In genomic region chr22:42262964-42263363, GRCh38 we compare ENCODE assay signal across 25 cellular contexts. TPM values are rescaled to one million over a fixed set of nuclear protein-coding genes. Genes with fewer than 3 reads are reported as not detected.
DNase-seq lines count a peak whose midpoint lies in the region; ATAC-seq, FAIRE-seq and TF ChIP-seq lines count a peak whose summit lies in the region.
"Had no signal": no experiment of that assay in that cellular context is flagged by ENCODE, and none has a peak within 500 bp of the region (broad histone marks: within the 10 kb centered on the region; RNA-seq: fewer than 3 reads in every experiment).

No MANE protein-coding gene starts in this region.

- H3K27ac ChIP-seq in GM12878 (ENCODE audit: control insufficient read depth, insufficient read depth): no peak overlapping the region
- no peak overlapping the region for H3K27ac ChIP-seq in PC-9
- H3K27ac ChIP-seq: cardiac muscle cell, dorsolateral prefrontal cortex, Peyer's patch, upper lobe of right lung had no signal

- peaks cover 5% of the 10 kb centered on the region; the same call in 1 of the 2 replicates for H3F3A ChIP-seq in PC-9 (ENCODE audit: insufficient read depth, low read depth)

- no peak for TF ChIP-seq POLR2A in GM12878 (IDR thresholded peaks at IDR 0.05; ENCODE audit: low read depth, low read length)

- intact Hi-C loops in activated CD4-positive, alpha-beta T cell treated with anti-CD3 and anti-CD28 coated beads for 36 hours (cut with DNase I, micrococcal nuclease): loop anchor here in 1 of 2 experiments (10.0 kb wide), 1 partner anchor 168 kb away; the partner anchor contains the start of gene NDUFA6
- intact Hi-C loops in GM12878 (cut with micrococcal nuclease; ENCODE audit: unreplicated experiment): no loop called here
- intact Hi-C loops in PC-9 (cut with micrococcal nuclease; ENCODE audit: unreplicated experiment): no loop called here

- H2AFZ ChIP-seq in GM12878 (ENCODE audit: control insufficient read depth, low read depth, low read length): no peak overlapping the region
- no peak overlapping the region for H2AFZ ChIP-seq in PC-9

- peaks cover 90% of the 10 kb centered on the region for H3K4me1 Mint-ChIP-seq in activated CD4-positive, alpha-beta T cell treated with anti-CD3 and anti-CD28 coated beads for 36 hours
- peaks cover 47 to 70% of the 10 kb centered on the region in 2 donors for H3K4me1 Mint-ChIP-seq in stimulated activated naive B cell treated with anti-CD40 and anti-IgM and Interleukin-4, amounts not matched to agents 10 μg/mL and 1 μg/mL and 100 μg/mL, for 72 hours

- BruUV-seq in GM12878 (replicated peaks; lab: Mats Ljungman, UMichigan) (no TSS peak), PC-9 (replicated peaks; lab: Mats Ljungman, UMichigan) (no TSS peak)

- H3K4me3 Mint-ChIP-seq in activated CD4-positive, alpha-beta T cell treated with anti-CD3 and anti-CD28 coated beads for 36 hours: no peak overlapping the region
- H3K4me3 Mint-ChIP-seq in stimulated activated naive B cell treated with anti-CD40 and anti-IgM and Interleukin-4, amounts not matched to agents 10 μg/mL and 1 μg/mL and 100 μg/mL, for 72 hours: no peak overlapping the region
- H3K4me3 Mint-ChIP-seq: nephron had no signal

- ATAC-seq in activated CD4-positive, alpha-beta T cell treated with anti-CD3 and anti-CD28 coated beads for 36 hours: peak; percentile 49
- ATAC-seq in GM12878: peak; percentile 68
- ATAC-seq in stimulated activated naive B cell treated with anti-CD40 and anti-IgM and Interleukin-4, amounts not matched to agents 10 μg/mL and 1 μg/mL and 100 μg/mL, for 72 hours (replicated peaks): peak; percentile 71 to 75
- ATAC-seq: upper lobe of right lung had no signal

- no peak for TF ChIP-seq EP300 in GM12878 (IDR thresholded peaks at IDR 0.05; ENCODE audit: borderline replicate concordance in 1 of 2, control insufficient read depth in 1 of 2, low read depth in 2 of 2, low read length in 2 of 2)

- H3K9me3 ChIP-seq in GM12878 (replicated peaks; ENCODE audit: control insufficient read depth, insufficient read depth, low read length) (no peaks in the 10 kb centered on the region), PC-9 (ENCODE audit: insufficient read depth, low read depth) (no peaks in the 10 kb centered on the region)
- H3K9me3 ChIP-seq: Peyer's patch, SK-N-SH, upper lobe of right lung had no signal

- 26% methylated on average over 4 of the region's 4 CpGs for WGBS in GM12878 (ENCODE audit: insufficient coverage, insufficient replicate concordance, low lambda C conversion rate, missing lambda C conversion rate)

- no peak for DNase-seq in activated CD4-positive, alpha-beta T cell treated with anti-CD3 and anti-CD28 coated beads for 36 hours
- DNase-seq in activated CD4-positive, alpha-beta T cell treated with anti-CD3 and anti-CD28 coated beads, Interleukin-2, amount 50 U/mL, for 1 hour: no peak
- DNase-seq in Jurkat, Clone E6-1 (ENCODE audit: low read depth, low spot score): peak; percentile 78
- DNase-seq in GM12878 (ENCODE audit: low read depth, low spot score) (peak; percentile 24), PC-9 (no peak), NCI-H1417 treated with DMSO at 0.1 percent for 48 hours (lab: John Stamatoyannopoulos, UW) (no peak), SHP77 treated with DMSO at 0.1 percent for 48 hours (lab: John Stamatoyannopoulos, UW) (no peak)
- DNase-seq in stimulated activated naive B cell treated with anti-CD40 and anti-IgM and Interleukin-4, amounts not matched to agents 10 μg/mL and 1 μg/mL and 100 μg/mL, for 72 hours: no peak
- DNase-seq: activated CD4-positive, alpha-beta T cell treated with anti-CD3 and anti-CD28 coated beads for 48 hours; activated gamma-delta T cell treated with Interleukin-2 at 50 U/mL for 16 hours; amygdala; C1 segment of cervical spinal cord; dorsolateral prefrontal cortex; hypothalamus; NCI-H1436 treated with DMSO at 0.1 percent for 48 hours; NCI-H2227 treated with DMSO at 0.1 percent for 48 hours; posterior cingulate gyrus; SK-N-SH; upper lobe of right lung had no signal

- peak overlapping the region; percentile 2 for H3K27ac Mint-ChIP-seq in activated CD4-positive, alpha-beta T cell treated with anti-CD3 and anti-CD28 coated beads for 36 hours
- H3K27ac Mint-ChIP-seq in stimulated activated naive B cell treated with anti-CD40 and anti-IgM and Interleukin-4, amounts not matched to agents 10 μg/mL and 1 μg/mL and 100 μg/mL, for 72 hours: no peak overlapping the region
- H3K27ac Mint-ChIP-seq: nephron had no signal

- H3K4me3 ChIP-seq in Jurkat, Clone E6-1 (ENCODE audit: low read length): no peak overlapping the region
- H3K4me3 ChIP-seq in GM12878 (no peak overlapping the region), PC-9 (no peak overlapping the region)
- H3K4me3 ChIP-seq: cardiac muscle cell, dorsolateral prefrontal cortex, Peyer's patch, upper lobe of right lung had no signal

- H3K9me2 ChIP-seq in PC-9 (ENCODE audit: insufficient read depth): no peaks in the 10 kb centered on the region
- H3K9me2 ChIP-seq: SK-N-SH had no signal

- POLR2A ChIA-PET in activated CD4-positive, alpha-beta T cell treated with anti-CD3 and anti-CD28 coated beads for 36 hours (lab: Charles Lee): interaction anchor here (1.2 kb wide), 1 partner anchor 8 kb away, joined by 4 read pairs; no protein-coding TSS in a partner anchor
- POLR2A ChIA-PET in GM12878 (lab: Charles Lee) (interaction anchor here (0.6 to 1.8 kb wide), 2 partner anchors 9 to 92 kb away, joined by 3 to 7 read pairs; no protein-coding TSS in a partner anchor), PC-9 (lab: Charles Lee; ENCODE audit: unreplicated experiment) (interaction anchor here (0.6 to 0.7 kb wide), 2 partner anchors 11 to 719 kb away, joined by 3 to 5 read pairs; no protein-coding TSS in a partner anchor)

- H3K4me1 ChIP-seq in GM12878 (ENCODE audit: control insufficient read depth, insufficient read depth, low read length) (peaks cover 13% of the 10 kb centered on the region), PC-9 (replicated peaks; ENCODE audit: insufficient read depth) (peaks cover 4% of the 10 kb centered on the region; the same call in 1 of the 2 replicates)

- no peaks in the 10 kb centered on the region for H3K27me3 ChIP-seq in GM12878 (replicated peaks in 1 of 2; ENCODE audit: control insufficient read depth in 2 of 2, insufficient read depth in 2 of 2, low read length in 1 of 2)
- H3K27me3 ChIP-seq in PC-9 (ENCODE audit: insufficient read depth, low read depth): no peaks in the 10 kb centered on the region
- H3K27me3 ChIP-seq: cardiac muscle cell, dorsolateral prefrontal cortex, Peyer's patch, upper lobe of right lung had no signal

- TF ChIP-seq CTCF in GM12878 (IDR thresholded peaks at IDR 0.05 in 2 of 3, conservative IDR thresholded peaks at IDR 0.05 in 1 of 3; ENCODE audit: control insufficient read depth in 2 of 3, extremely low read depth in 1 of 3, insufficient read depth in 1 of 3, low read depth in 3 of 3, low read length in 3 of 3) (no peak), PC-9 (conservative IDR thresholded peaks at IDR 0.05) (no peak)

- peak overlapping the region; percentile 36; the same call in 1 of the 2 replicates for H3K4me2 ChIP-seq in GM12878 (ENCODE audit: control insufficient read depth, insufficient read depth)
- no peak overlapping the region for H3K4me2 ChIP-seq in PC-9
- H3K4me2 ChIP-seq: SK-N-SH had no signal

- H3K36me3 Mint-ChIP-seq in activated CD4-positive, alpha-beta T cell treated with anti-CD3 and anti-CD28 coated beads for 36 hours (ENCODE audit: low read depth): peaks cover 9% of the 10 kb centered on the region
- H3K36me3 Mint-ChIP-seq in stimulated activated naive B cell treated with anti-CD40 and anti-IgM and Interleukin-4, amounts not matched to agents 10 μg/mL and 1 μg/mL and 100 μg/mL, for 72 hours: peaks cover 2 to 6% of the 10 kb centered on the region in 2 donors

- H3K79me2 ChIP-seq in GM12878 (ENCODE audit: control insufficient read depth, insufficient read depth, low read length) (peaks cover 92% of the 10 kb centered on the region), PC-9 (ENCODE audit: low read depth) (peaks cover 98% of the 10 kb centered on the region)

- RAD21 ChIA-PET in GM12878 (lab: Charles Lee; ENCODE audit: unreplicated experiment): interaction anchor here (0.8 to 1.2 kb wide), 4 partner anchors 9 to 297 kb away, joined by 3 to 5 read pairs (median 4); no protein-coding TSS in a partner anchor

- SMC1A ChIA-PET in GM12878 (lab: Charles Lee; ENCODE audit: uncharacterized antibody, unreplicated experiment): interaction anchor here (0.7 to 2.2 kb wide), 9 partner anchors 46 to 150 kb away, joined by 3 to 10 read pairs (median 4); no protein-coding TSS in a partner anchor

- no peak overlapping the region for H3K9ac ChIP-seq in GM12878 (ENCODE audit: control insufficient read depth, insufficient read depth, low read length)
- H3K9ac ChIP-seq: SK-N-SH had no signal

- TF ChIP-seq RAD21 in GM12878 (IDR thresholded peaks at IDR 0.05; ENCODE audit: insufficient read depth, low read depth, low read length): no peak

- H3K27me3 Mint-ChIP-seq in activated CD4-positive, alpha-beta T cell treated with anti-CD3 and anti-CD28 coated beads for 36 hours: no peaks in the 10 kb centered on the region
- no peaks in the 10 kb centered on the region for H3K27me3 Mint-ChIP-seq in stimulated activated naive B cell treated with anti-CD40 and anti-IgM and Interleukin-4, amounts not matched to agents 10 μg/mL and 1 μg/mL and 100 μg/mL, for 72 hours

- H3K9me3 Mint-ChIP-seq in activated CD4-positive, alpha-beta T cell treated with anti-CD3 and anti-CD28 coated beads for 36 hours (ENCODE audit: low read depth): no peaks in the 10 kb centered on the region
- H3K9me3 Mint-ChIP-seq in stimulated activated naive B cell treated with anti-CD40 and anti-IgM and Interleukin-4, amounts not matched to agents 10 μg/mL and 1 μg/mL and 100 μg/mL, for 72 hours: no peaks in the 10 kb centered on the region
- H3K9me3 Mint-ChIP-seq: nephron had no signal

- H4K20me1 ChIP-seq in GM12878 (ENCODE audit: control insufficient read depth, insufficient read depth) (0 out of 2 replicates have a peak, but pooled peaks cover 3% of the 10 kb centered on the region), PC-9 (ENCODE audit: insufficient read depth) (peaks cover 94% of the 10 kb centered on the region)

- in situ Hi-C loops in GM12878 (cut with MboI): no loop called here

- CTCF ChIA-PET in activated CD4-positive, alpha-beta T cell treated with anti-CD3 and anti-CD28 coated beads for 36 hours (lab: Charles Lee): interaction anchor here (0.6 to 1.5 kb wide), 5 partner anchors 18 to 143 kb away, joined by 3 to 4 read pairs (median 3); no protein-coding TSS in a partner anchor
- CTCF ChIA-PET in GM12878 (lab: Yijun Ruan, JAX): interaction anchor here (1.2 to 3.5 kb wide), 6 partner anchors 15 to 181 kb away, joined by 3 to 12 read pairs (median 4); no protein-coding TSS in a partner anchor
- CTCF ChIA-PET in PC-9 (lab: Charles Lee): no interaction called here

- FAIRE-seq in GM12878 (lab: Jason Lieb, UNC): no peak
- FAIRE-seq: A204.1, frontal cortex, keratinocyte had no signal

- H3K36me3 ChIP-seq in GM12878 (ENCODE audit: control insufficient read depth in 2 of 2, insufficient read depth in 2 of 2, low read length in 1 of 2) (peaks cover 0 to 2% of the 10 kb centered on the region in 2 experiments; a peak in 1 of 4 replicates), PC-9 (ENCODE audit: low read depth) (peaks cover 9% of the 10 kb centered on the region; the same call in 1 of the 2 replicates)
- H3K36me3 ChIP-seq: cardiac muscle cell, Peyer's patch, upper lobe of right lung had no signal

RNA-seq across cellular contexts. Expression of gene TCF20, which starts 7.5 kb away (rescaled TPM):
- 10 to 100 TPM; 64.1 to 68.3 TPM for total RNA-seq in activated CD4-positive, alpha-beta T cell treated with anti-CD3 and anti-CD28 coated beads for 36 hours
- polyA plus RNA-seq in Jurkat, Clone E6-1 (2012; ENCODE audit: insufficient read depth, insufficient read length): 22.1 TPM
- total RNA-seq in GM12878 (2013; cell fraction: nucleolus; rRNA removed): 92.0 and 98.0 TPM in 2 replicates
- total RNA-seq in GM12878 (2014; rRNA removed) (28.4 TPM in 2 replicates), GM12878 (2014; rRNA removed; fragmentation: Illumina TruSeq; extraction: Trizol) (26.4 and 26.9 TPM in 2 replicates), GM12878 (2021) (52.9 and 56.9 TPM in 2 replicates), PC-9 (2021) (79.1 and 85.1 TPM in 2 replicates)
- polyA plus RNA-seq in GM12878 (2011; ENCODE audit: low read depth): 8.2 TPM
- polyA plus RNA-seq in GM12878 (2011; rRNA removed) (16.7 and 23.9 TPM in 2 replicates), GM12878 (2014; fragmentation: Illumina TruSeq; extraction: Trizol) (21.0 and 23.4 TPM in 2 replicates), GM12878 (2014; fragmentation: Nextera tagmentation; extraction: Ambion mirVana) (under 1 TPM; 0.69 to 0.89 TPM), GM12878 (2014; rRNA removed) (19.3 and 21.8 TPM in 2 replicates), GM12878 (2016; fragmentation: Nextera tagmentation; extraction: Ambion mirVana) (under 1 TPM; 0.64 to 0.80 TPM)
- 24.2 and 25.6 TPM in 2 replicates for polyA plus RNA-seq in GM12878 (2011; cell fraction: cytosol; rRNA removed)
- polyA plus RNA-seq in GM12878 (2011; cell fraction: nucleus; rRNA removed): 21.6 and 21.7 TPM in 2 replicates
- 14.0 and 15.1 TPM in 2 replicates for polyA plus RNA-seq in GM12878 (2012)
- 60.0 and 66.1 TPM in 2 replicates for polyA minus RNA-seq in GM12878 (2011; rRNA and poly(A)+ RNA removed)
- polyA minus RNA-seq in GM12878 (2011; cell fraction: cytosol; rRNA and poly(A)+ RNA removed): 26.2 and 29.5 TPM in 2 replicates
- 24.1 and 33.6 TPM in 2 replicates for polyA minus RNA-seq in GM12878 (2011; cell fraction: nucleus; rRNA and poly(A)+ RNA removed)

Comparison
In these comparisons a context has a peak if more than half of its experiments do, and no peak if none do; other contexts are left out.
1. DNase-seq: peak in Jurkat, Clone E6-1 (single experiment) and GM12878 (single experiment); none in activated CD4-positive, alpha-beta T cell treated with anti-CD3 and anti-CD28 coated beads for 36 hours (single experiment), activated CD4-positive, alpha-beta T cell treated with anti-CD3 and anti-CD28 coated beads, Interleukin-2, amount 50 U/mL, for 1 hour (single experiment), stimulated activated naive B cell treated with anti-CD40 and anti-IgM and Interleukin-4, amounts not matched to agents 10 μg/mL and 1 μg/mL and 100 μg/mL, for 72 hours (single experiment), PC-9 (0 of 2), NCI-H1417 treated with DMSO at 0.1 percent for 48 hours (single experiment) and SHP77 treated with DMSO at 0.1 percent for 48 hours (single experiment).
2. Peak in every context shown above with its lines, with median percentiles within 50 percentile points of each other: ATAC-seq.